1 cellular context compared by ENCODE assay signal in the genomic region with DNA sequence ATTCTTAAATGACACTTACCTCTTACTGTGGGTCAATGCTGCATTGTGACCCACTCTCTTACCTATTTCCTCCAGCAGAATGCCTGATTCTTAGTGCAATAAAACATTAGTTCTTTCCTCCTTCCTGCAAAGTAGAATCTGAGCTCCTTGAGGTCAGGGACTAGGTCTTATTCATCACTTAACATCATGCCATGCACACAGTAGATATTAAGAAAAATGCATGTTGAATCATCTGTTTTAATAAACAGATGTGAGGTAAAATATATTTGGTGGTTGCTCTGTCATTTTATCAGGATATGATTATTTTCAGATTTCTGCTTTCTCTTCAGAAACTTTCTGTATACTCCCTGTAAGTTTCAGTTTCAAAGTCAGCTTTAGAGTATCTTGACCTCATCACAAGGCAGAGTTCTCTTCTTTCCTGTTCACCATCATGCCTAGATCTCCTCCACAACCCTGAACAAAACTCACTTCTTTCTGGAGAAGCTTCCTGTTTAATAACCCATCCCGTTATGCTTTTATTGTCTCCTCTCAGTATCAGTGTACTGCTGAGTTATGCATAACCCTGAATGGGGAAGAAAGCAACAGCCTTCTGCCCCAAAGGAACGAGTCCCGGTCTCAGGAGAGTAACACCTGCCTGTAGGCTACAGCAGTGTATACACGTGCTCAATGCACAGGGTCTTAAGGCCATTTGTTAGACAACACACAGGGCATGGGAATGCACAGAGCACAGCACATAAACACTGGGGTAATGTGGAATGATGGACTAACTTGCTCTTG.
A peak's percentile ranks its signal among the peaks of the same experiment; 100 is the strongest.
TF ChIP-seq lines count a peak whose summit lies in the region.

No MANE protein-coding gene starts in this region.

TF ChIP-seq in HepG2, 621 proteins besides CTCF, POLR2A, EP300 and RAD21 (continued from another document and continues in another):
- TF ChIP-seq, protein P1, sequence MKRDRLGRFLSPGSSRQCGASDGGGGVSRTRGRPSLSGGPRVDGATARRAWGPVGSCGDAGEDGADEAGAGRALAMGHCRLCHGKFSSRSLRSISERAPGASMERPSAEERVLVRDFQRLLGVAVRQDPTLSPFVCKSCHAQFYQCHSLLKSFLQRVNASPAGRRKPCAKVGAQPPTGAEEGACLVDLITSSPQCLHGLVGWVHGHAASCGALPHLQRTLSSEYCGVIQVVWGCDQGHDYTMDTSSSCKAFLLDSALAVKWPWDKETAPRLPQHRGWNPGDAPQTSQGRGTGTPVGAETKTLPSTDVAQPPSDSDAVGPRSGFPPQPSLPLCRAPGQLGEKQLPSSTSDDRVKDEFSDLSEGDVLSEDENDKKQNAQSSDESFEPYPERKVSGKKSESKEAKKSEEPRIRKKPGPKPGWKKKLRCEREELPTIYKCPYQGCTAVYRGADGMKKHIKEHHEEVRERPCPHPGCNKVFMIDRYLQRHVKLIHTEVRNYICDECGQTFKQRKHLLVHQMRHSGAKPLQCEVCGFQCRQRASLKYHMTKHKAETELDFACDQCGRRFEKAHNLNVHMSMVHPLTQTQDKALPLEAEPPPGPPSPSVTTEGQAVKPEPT (CRISPR knock-in tag; IDR thresholded peaks at IDR 0.05; ENCODE audit: low read depth): no peak
- TF ChIP-seq MYC (CRISPR knock-in tag; IDR thresholded peaks at IDR 0.05; ENCODE audit: borderline replicate concordance) (peak; percentile 66; the same call in 1 of the 2 replicates), PCBP1 (IDR thresholded peaks at IDR 0.05; ENCODE audit: borderline replicate concordance, low read depth, low read length) (no peak), KDM6A (CRISPR knock-in tag; IDR thresholded peaks at IDR 0.05; ENCODE audit: low read depth) (peak; percentile 47; the same call in 1 of the 2 replicates), FOXO4 (CRISPR knock-in tag; conservative IDR thresholded peaks at IDR 0.05) (no peak), HNRNPL (IDR thresholded peaks at IDR 0.05; ENCODE audit: low read depth, low read length) (no peak), TCF12 (IDR thresholded peaks at IDR 0.05) (no peak), TCF12 (CRISPR knock-in tag; IDR thresholded peaks at IDR 0.05) (no peak), FOSL1 (CRISPR knock-in tag; IDR thresholded peaks at IDR 0.05; ENCODE audit: borderline replicate concordance) (no peak), ARNT2 (CRISPR knock-in tag; IDR thresholded peaks at IDR 0.05; ENCODE audit: low read depth) (no peak), ASH2L (IDR thresholded peaks at IDR 0.05; ENCODE audit: insufficient read length, low read depth, low read length) (peak; percentile 27), KDM2A (CRISPR knock-in tag; IDR thresholded peaks at IDR 0.05; ENCODE audit: borderline replicate concordance, low read depth) (no peak), SALL1 (CRISPR knock-in tag; IDR thresholded peaks at IDR 0.05) (peak; percentile 76), ZNF512B (CRISPR knock-in tag; IDR thresholded peaks at IDR 0.05; ENCODE audit: borderline replicate concordance) (no peak), SKI (IDR thresholded peaks at IDR 0.05; ENCODE audit: partially characterized antibody) (no peak), ZFP36 (IDR thresholded peaks at IDR 0.05; ENCODE audit: borderline replicate concordance, low read depth, low read length, partially characterized antibody) (no peak), ZNF496 (CRISPR knock-in tag; IDR thresholded peaks at IDR 0.05; ENCODE audit: insufficient replicate concordance) (no peak), ZNF773 (CRISPR knock-in tag; IDR thresholded peaks at IDR 0.05; ENCODE audit: borderline replicate concordance) (no peak), ZNF333 (CRISPR knock-in tag; IDR thresholded peaks at IDR 0.05; ENCODE audit: borderline replicate concordance) (no peak), KAT8 (CRISPR knock-in tag; IDR thresholded peaks at IDR 0.05) (peak; percentile 12; the same call in 1 of the 2 replicates), RCOR2 (CRISPR knock-in tag; IDR thresholded peaks at IDR 0.05) (0 out of 2 replicates have a peak, but pooled peaks have one; percentile 12), RFX5 (IDR thresholded peaks at IDR 0.05; ENCODE audit: low read depth, low read length) (no peak), REL (CRISPR knock-in tag; conservative IDR thresholded peaks at IDR 0.05) (peak; percentile 22; the same call in 1 of the 2 replicates), ZNF331 (CRISPR knock-in tag; IDR thresholded peaks at IDR 0.05) (0 out of 2 replicates have a peak, but pooled peaks have one; percentile 28), ATF5 (CRISPR knock-in tag; IDR thresholded peaks at IDR 0.05; ENCODE audit: low read depth) (no peak), KDM5A (IDR thresholded peaks at IDR 0.05; ENCODE audit: borderline replicate concordance, low read length) (no peak), ZBTB44 (CRISPR knock-in tag; IDR thresholded peaks at IDR 0.05) (no peak), AKAP8 (CRISPR knock-in tag; IDR thresholded peaks at IDR 0.05) (no peak), CBX1 (IDR thresholded peaks at IDR 0.05; ENCODE audit: low read depth) (no peak), SYNCRIP (IDR thresholded peaks at IDR 0.05; ENCODE audit: insufficient read depth, low read depth, low read length) (no peak), ZNF329 (CRISPR knock-in tag; IDR thresholded peaks at IDR 0.05; ENCODE audit: low read depth) (no peak), GTF2F1 (IDR thresholded peaks at IDR 0.05; ENCODE audit: low read length) (no peak), ATAD3A (CRISPR knock-in tag; IDR thresholded peaks at IDR 0.05) (no peak), KLF15 (CRISPR knock-in tag; IDR thresholded peaks at IDR 0.05; ENCODE audit: borderline replicate concordance) (no peak), SCMH1 (CRISPR knock-in tag; IDR thresholded peaks at IDR 0.05; ENCODE audit: borderline replicate concordance) (no peak), ZNF749 (CRISPR knock-in tag; IDR thresholded peaks at IDR 0.05; ENCODE audit: borderline replicate concordance) (no peak)
- TF ChIP-seq, protein P2, sequence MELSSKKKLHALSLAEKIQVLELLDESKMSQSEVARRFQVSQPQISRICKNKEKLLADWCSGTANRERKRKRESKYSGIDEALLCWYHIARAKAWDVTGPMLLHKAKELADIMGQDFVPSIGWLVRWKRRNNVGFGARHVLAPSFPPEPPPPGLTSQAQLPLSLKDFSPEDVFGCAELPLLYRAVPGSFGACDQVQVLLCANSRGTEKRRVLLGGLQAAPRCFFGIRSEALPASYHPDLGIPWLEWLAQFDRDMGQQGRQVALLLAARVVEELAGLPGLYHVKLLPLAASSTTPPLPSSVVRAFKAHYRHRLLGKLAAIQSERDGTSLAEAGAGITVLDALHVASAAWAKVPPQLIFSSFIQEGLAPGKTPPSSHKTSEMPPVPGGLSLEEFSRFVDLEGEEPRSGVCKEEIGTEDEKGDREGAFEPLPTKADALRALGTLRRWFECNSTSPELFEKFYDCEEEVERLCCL (CRISPR knock-in tag; IDR thresholded peaks at IDR 0.05; ENCODE audit: borderline replicate concordance): no peak
- TF ChIP-seq, protein P3, sequence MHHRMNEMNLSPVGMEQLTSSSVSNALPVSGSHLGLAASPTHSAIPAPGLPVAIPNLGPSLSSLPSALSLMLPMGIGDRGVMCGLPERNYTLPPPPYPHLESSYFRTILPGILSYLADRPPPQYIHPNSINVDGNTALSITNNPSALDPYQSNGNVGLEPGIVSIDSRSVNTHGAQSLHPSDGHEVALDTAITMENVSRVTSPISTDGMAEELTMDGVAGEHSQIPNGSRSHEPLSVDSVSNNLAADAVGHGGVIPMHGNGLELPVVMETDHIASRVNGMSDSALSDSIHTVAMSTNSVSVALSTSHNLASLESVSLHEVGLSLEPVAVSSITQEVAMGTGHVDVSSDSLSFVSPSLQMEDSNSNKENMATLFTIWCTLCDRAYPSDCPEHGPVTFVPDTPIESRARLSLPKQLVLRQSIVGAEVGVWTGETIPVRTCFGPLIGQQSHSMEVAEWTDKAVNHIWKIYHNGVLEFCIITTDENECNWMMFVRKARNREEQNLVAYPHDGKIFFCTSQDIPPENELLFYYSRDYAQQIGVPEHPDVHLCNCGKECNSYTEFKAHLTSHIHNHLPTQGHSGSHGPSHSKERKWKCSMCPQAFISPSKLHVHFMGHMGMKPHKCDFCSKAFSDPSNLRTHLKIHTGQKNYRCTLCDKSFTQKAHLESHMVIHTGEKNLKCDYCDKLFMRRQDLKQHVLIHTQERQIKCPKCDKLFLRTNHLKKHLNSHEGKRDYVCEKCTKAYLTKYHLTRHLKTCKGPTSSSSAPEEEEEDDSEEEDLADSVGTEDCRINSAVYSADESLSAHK (CRISPR knock-in tag; IDR thresholded peaks at IDR 0.05; ENCODE audit: borderline replicate concordance): no peak
- TF ChIP-seq, protein P4, sequence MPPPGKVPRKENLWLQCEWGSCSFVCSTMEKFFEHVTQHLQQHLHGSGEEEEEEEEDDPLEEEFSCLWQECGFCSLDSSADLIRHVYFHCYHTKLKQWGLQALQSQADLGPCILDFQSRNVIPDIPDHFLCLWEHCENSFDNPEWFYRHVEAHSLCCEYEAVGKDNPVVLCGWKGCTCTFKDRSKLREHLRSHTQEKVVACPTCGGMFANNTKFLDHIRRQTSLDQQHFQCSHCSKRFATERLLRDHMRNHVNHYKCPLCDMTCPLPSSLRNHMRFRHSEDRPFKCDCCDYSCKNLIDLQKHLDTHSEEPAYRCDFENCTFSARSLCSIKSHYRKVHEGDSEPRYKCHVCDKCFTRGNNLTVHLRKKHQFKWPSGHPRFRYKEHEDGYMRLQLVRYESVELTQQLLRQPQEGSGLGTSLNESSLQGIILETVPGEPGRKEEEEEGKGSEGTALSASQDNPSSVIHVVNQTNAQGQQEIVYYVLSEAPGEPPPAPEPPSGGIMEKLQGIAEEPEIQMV (CRISPR knock-in tag; IDR thresholded peaks at IDR 0.05; ENCODE audit: low read depth): no peak
- TF ChIP-seq, protein P5, sequence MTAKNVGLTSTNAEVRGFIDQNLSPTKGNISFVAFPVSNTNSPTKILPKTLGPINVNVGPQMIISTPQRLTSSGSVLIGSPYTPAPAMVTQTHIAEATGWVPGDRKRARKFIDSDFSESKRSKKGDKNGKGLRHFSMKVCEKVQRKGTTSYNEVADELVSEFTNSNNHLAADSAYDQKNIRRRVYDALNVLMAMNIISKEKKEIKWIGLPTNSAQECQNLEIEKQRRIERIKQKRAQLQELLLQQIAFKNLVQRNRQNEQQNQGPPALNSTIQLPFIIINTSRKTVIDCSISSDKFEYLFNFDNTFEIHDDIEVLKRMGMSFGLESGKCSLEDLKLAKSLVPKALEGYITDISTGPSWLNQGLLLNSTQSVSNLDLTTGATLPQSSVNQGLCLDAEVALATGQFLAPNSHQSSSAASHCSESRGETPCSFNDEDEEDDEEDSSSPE (CRISPR knock-in tag; IDR thresholded peaks at IDR 0.05): peak; percentile 65; the same call in 1 of the 2 replicates
- TF ChIP-seq, protein P6, sequence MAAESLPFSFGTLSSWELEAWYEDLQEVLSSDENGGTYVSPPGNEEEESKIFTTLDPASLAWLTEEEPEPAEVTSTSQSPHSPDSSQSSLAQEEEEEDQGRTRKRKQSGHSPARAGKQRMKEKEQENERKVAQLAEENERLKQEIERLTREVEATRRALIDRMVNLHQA (CRISPR knock-in tag; IDR thresholded peaks at IDR 0.05): no peak
